ENCODE assay signal across 18 cellular contexts in genomic region chr13:25378528-25378927, GRCh38. TPM values are rescaled to one million over a fixed set of nuclear protein-coding genes. Genes with fewer than 3 reads are reported as not detected.
DNase-seq lines count a peak whose midpoint lies in the region; ATAC-seq and TF ChIP-seq lines count a peak whose summit lies in the region.
"Had no signal": no experiment of that assay in that cellular context is flagged by ENCODE, and none has a peak within 500 bp of the region (broad histone marks: within the 10 kb centered on the region; RNA-seq: fewer than 3 reads in every experiment).

No MANE protein-coding gene starts in this region.

- H3K36me3 ChIP-seq in Peyer's patch = no peaks in the 10 kb centered on the region
- H3K36me3 ChIP-seq: SJSA1 had no signal

- no peak overlapping the region for H3K4me3 ChIP-seq in Peyer's patch
- H3K4me3 ChIP-seq: SJSA1 had no signal

- no peaks in the 10 kb centered on the region for H3K9me3 ChIP-seq in Peyer's patch
- H3K9me3 ChIP-seq: SJSA1 had no signal

- H3K4me3 Mint-ChIP-seq in WTC11 = no peak overlapping the region
- H3K4me3 Mint-ChIP-seq in nephron progenitor cell = no peak overlapping the region
- H3K4me3 Mint-ChIP-seq: B cell, CD14-positive monocyte had no signal

- intact Hi-C loops in posterior cingulate gyrus (cut with DNase I) = loop anchor here (10.0 kb wide), 1 partner anchor 116 kb away; no protein-coding TSS in a partner anchor

- H3K27ac Mint-ChIP-seq in WTC11 (no peak overlapping the region), nephron progenitor cell (no peak overlapping the region)
- H3K27ac Mint-ChIP-seq: B cell, CD14-positive monocyte had no signal

- no peaks in the 10 kb centered on the region for H3K27me3 ChIP-seq in Peyer's patch

- peaks cover 30% of the 10 kb centered on the region for H3K4me1 Mint-ChIP-seq in WTC11
- H3K4me1 Mint-ChIP-seq in nephron progenitor cell = peaks cover 8% of the 10 kb centered on the region

- no peaks in the 10 kb centered on the region for H3K4me1 ChIP-seq in Peyer's patch
- H3K4me1 ChIP-seq: SJSA1 had no signal

- peak; percentile 26 for ATAC-seq in WTC11

- TF ChIP-seq POLR2A in erythroblast (IDR thresholded peaks at IDR 0.05; ENCODE audit: low read length) = no peak
- no peak for TF ChIP-seq POLR2A in Peyer's patch (IDR thresholded peaks at IDR 0.05)

- H3K27me3 Mint-ChIP-seq in WTC11 (ENCODE audit: low read depth) = peaks cover 13% of the 10 kb centered on the region
- H3K27me3 Mint-ChIP-seq in nephron progenitor cell (ENCODE audit: low read depth, poor library complexity) = peaks cover 28% of the 10 kb centered on the region

- no peak for TF ChIP-seq CTCF in WTC11 (IDR thresholded peaks at IDR 0.05)
- TF ChIP-seq CTCF in Peyer's patch (IDR thresholded peaks at IDR 0.05) = no peak
- TF ChIP-seq CTCF in nephron progenitor cell (IDR thresholded peaks at IDR 0.05) = no peak

- CTCF ChIA-PET in WTC11 (lab: Charles Lee) = interaction anchor here (1.3 kb wide), 1 partner anchor 374 kb away, joined by 4 read pairs; no protein-coding TSS in a partner anchor

- POLR2A ChIA-PET in WTC11 (lab: Charles Lee) = no interaction called here

- DNase-seq in NCI-H82 (lab: John Stamatoyannopoulos, UW) (peak; percentile 41), NCI-H82 treated with DMSO at 0.1 percent for 48 hours (lab: John Stamatoyannopoulos, UW; ENCODE audit: unreplicated experiment) (no peak), WTC11 (ENCODE audit: low spot score) (no peak), erythroblast (lab: John Stamatoyannopoulos, UW) (peak; percentile 36 to 37), posterior cingulate gyrus (peak in 8 of 10 donors; percentile 50 to 93 (median 67)), Peyer's patch (no peak), nephron progenitor cell (no peak)
- DNase-seq in central memory CD4-positive, alpha-beta T cell = no peak
- DNase-seq: H7; Kasumi-1; NCI-H1694; NCI-H2081; NCI-H446; NCI-H526 treated with DMSO at 0.1 percent for 48 hours; NK-92 treated with Interleukin-12 subunit alpha and Interleukin-12 subunit beta, amount 100 ng/mL, for 24 hours had no signal

- H3K36me3 Mint-ChIP-seq in WTC11 = no peaks in the 10 kb centered on the region
- no peaks in the 10 kb centered on the region for H3K36me3 Mint-ChIP-seq in nephron progenitor cell (ENCODE audit: low read depth)
- H3K36me3 Mint-ChIP-seq: CD14-positive monocyte had no signal

- H3K9me3 Mint-ChIP-seq in WTC11 = no peaks in the 10 kb centered on the region
- peaks cover 6% of the 10 kb centered on the region for H3K9me3 Mint-ChIP-seq in nephron progenitor cell

- H3K27ac ChIP-seq in Peyer's patch = no peak overlapping the region
- H3K27ac ChIP-seq: SJSA1 had no signal

TF ChIP-seq in WTC11, 78 proteins besides CTCF, POLR2A, EP300 and RAD21:
- TF ChIP-seq SMAD3 (CRISPR knock-in tag; IDR thresholded peaks at IDR 0.05; ENCODE audit: borderline replicate concordance) (no peak), ZNF396 (CRISPR knock-in tag; IDR thresholded peaks at IDR 0.05; ENCODE audit: borderline replicate concordance) (no peak), TP53 (CRISPR knock-in tag; IDR thresholded peaks at IDR 0.05) (no peak), TCF7 (CRISPR knock-in tag; IDR thresholded peaks at IDR 0.05; ENCODE audit: low read depth) (no peak), FOXP4 (CRISPR knock-in tag; IDR thresholded peaks at IDR 0.05) (no peak)

RNA-seq across cellular contexts. Expression of gene ATP8A2, which starts 6.8 kb away (rescaled TPM):
- 4.0 to 5.2 TPM (median 5.0 TPM) in 3 replicates for total RNA-seq in WTC11 (2021)
- total RNA-seq in Peyer's patch = 10 to 100 TPM in 1 of 4 donors, 1 to 10 TPM in 1, under 1 TPM in 2; 0.18 to 11.6 (median 1.8) TPM
- total RNA-seq: B cell had no signal

Comparison
In these comparisons a context has a peak if more than half of its experiments do, and no peak if none do; other contexts are left out.
1. DNase-seq: peak in NCI-H82 (single experiment), erythroblast (2 of 2) and posterior cingulate gyrus (8 of 10); none in NCI-H82 treated with DMSO at 0.1 percent for 48 hours (single experiment), WTC11 (single experiment), central memory CD4-positive, alpha-beta T cell (single experiment), Peyer's patch (0 of 3) and nephron progenitor cell (single experiment).